Comparison of ENCODE assay signal across 16 cellular contexts in the genomic region with DNA sequence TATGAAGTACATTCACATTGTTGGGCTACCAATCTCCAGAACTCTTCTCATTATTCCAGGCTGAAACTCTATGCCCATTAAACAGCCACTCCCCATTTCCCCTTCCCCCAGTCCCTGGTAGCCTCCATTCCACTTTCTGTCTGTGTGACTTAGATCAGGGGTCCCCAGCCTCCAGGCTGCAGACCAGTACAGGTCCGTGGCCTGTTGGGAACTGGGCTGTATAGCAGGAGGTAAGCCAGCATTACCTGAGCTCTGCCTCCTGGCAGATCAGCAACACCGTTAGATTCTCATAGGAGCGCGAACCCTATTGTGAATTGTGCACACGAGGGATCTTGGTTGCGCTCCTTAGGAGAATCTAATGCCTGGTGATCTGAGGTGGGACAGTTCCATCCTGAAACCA. TPM values are rescaled to one million over a fixed set of nuclear protein-coding genes. Genes with fewer than 3 reads are reported as not detected.
DNase-seq lines count a peak whose midpoint lies in the region; ATAC-seq and TF ChIP-seq lines count a peak whose summit lies in the region.
"Had no signal": no experiment of that assay in that cellular context is flagged by ENCODE, and none has a peak within 500 bp of the region (broad histone marks: within the 10 kb centered on the region; RNA-seq: fewer than 3 reads in every experiment).

No MANE protein-coding gene starts in this region.

- peak; percentile 30 for DNase-seq in activated CD8-positive, alpha-beta memory T cell treated with anti-CD3 and anti-CD28 coated beads for 24 hours
- DNase-seq in activated CD8-positive, alpha-beta memory T cell treated with anti-CD3 and anti-CD28 coated beads, Interleukin-2, amount 50 U/mL, for 4 hours, result no peak
- DNase-seq in esophagus muscularis mucosa (ENCODE audit: extremely low spot score), result peak; percentile 55
- no peak for DNase-seq in neuronal stem cell (ENCODE audit: low spot score)
- DNase-seq in NCI-H345 treated with DMSO at 0.1 percent for 48 hours (lab: John Stamatoyannopoulos, UW; ENCODE audit: unreplicated experiment), result no peak
- no peak for DNase-seq in activated effector memory CD4-positive, alpha-beta T cell treated with Interleukin-2 at 50 U/mL for 16 hours
- DNase-seq: 8988T; AML-193; Caco-2; CD8-positive, alpha-beta memory T cell; GF-D8; HCEC 1CT; HFFc6 had no signal

- no peak overlapping the region for H4K91ac ChIP-seq in neuronal stem cell (ENCODE audit: low read depth, low read length, poor library complexity)

- intact Hi-C loops in esophagus muscularis mucosa (cut with DNase I), result no loop called here

- no peak overlapping the region for H2BK120ac ChIP-seq in neuronal stem cell (ENCODE audit: low read depth, low read length)

- no peak overlapping the region for H3K14ac ChIP-seq in neuronal stem cell (ENCODE audit: low read length)

- H3K4me2 ChIP-seq in neuronal stem cell (ENCODE audit: insufficient read depth, low read length, poor library complexity, severe bottlenecking), result no peak overlapping the region
- H3K4me2 ChIP-seq: BLaER1 had no signal

- no peak for TF ChIP-seq CTCF in esophagus muscularis mucosa (IDR thresholded peaks at IDR 0.05)

- no peak overlapping the region for H2AFZ ChIP-seq in neuronal stem cell (ENCODE audit: low read length)

- H4K8ac ChIP-seq in neuronal stem cell (ENCODE audit: low read depth, low read length), result no peak overlapping the region

- H3K9me3 ChIP-seq in esophagus muscularis mucosa (peaks cover 0 to 12% (median 4%) of the 10 kb centered on the region in 4 donors), neuronal stem cell (replicated peaks in 1 of 2; ENCODE audit: control insufficient read depth in 2 of 2, insufficient read depth in 1 of 2, low read depth in 1 of 2, low read length in 2 of 2) (peaks cover 0 to 11% of the 10 kb centered on the region in 2 donors)
- H3K9me3 ChIP-seq: Caco-2 had no signal

- peaks cover 3% of the 10 kb centered on the region for H3K79me1 ChIP-seq in neuronal stem cell (ENCODE audit: low read depth, low read length)

- no peak for TF ChIP-seq EP300 in esophagus muscularis mucosa (IDR thresholded peaks at IDR 0.05)

- no peak overlapping the region for H2AK5ac ChIP-seq in neuronal stem cell (ENCODE audit: low read depth, low read length)

- H3K4ac ChIP-seq in neuronal stem cell (ENCODE audit: low read length), result no peak overlapping the region

- no peak overlapping the region for H3K27ac ChIP-seq in esophagus muscularis mucosa (replicated peaks in 1 of 4)
- H3K27ac ChIP-seq in neuronal stem cell (replicated peaks; ENCODE audit: low read length), result no peak overlapping the region
- H3K27ac ChIP-seq: BLaER1 had no signal

- H2BK12ac ChIP-seq in neuronal stem cell (ENCODE audit: low read length), result no peak overlapping the region

- H3K36me3 ChIP-seq in esophagus muscularis mucosa (no peaks in the 10 kb centered on the region), neuronal stem cell (replicated peaks in 1 of 2; ENCODE audit: control insufficient read depth in 2 of 2, insufficient read depth in 2 of 2, low read length in 2 of 2) (peaks cover 0 to 3% of the 10 kb centered on the region in 2 donors)

- H2BK5ac ChIP-seq in neuronal stem cell (ENCODE audit: low read length), result peak overlapping the region; percentile 46

- no peak for TF ChIP-seq POLR2A in esophagus muscularis mucosa (IDR thresholded peaks at IDR 0.05; ENCODE audit: low read depth)

- no peak overlapping the region for H3K23ac ChIP-seq in neuronal stem cell (ENCODE audit: low read depth, low read length, poor library complexity)

- no CpG with 5 or more reads among the region's 6 CpGs for WGBS in esophagus muscularis mucosa
- WGBS in neuronal stem cell (ENCODE audit: extremely low coverage in 2 of 2, insufficient read length in 2 of 2, insufficient replicate concordance in 1 of 2), 2 donors, result no CpG with 5 or more reads among the region's 6 CpGs

- H2BK15ac ChIP-seq in neuronal stem cell (ENCODE audit: low read length), result no peak overlapping the region

- no peak overlapping the region for H3K9ac ChIP-seq in neuronal stem cell (ENCODE audit: low read depth, low read length, poor library complexity)
- H3K9ac ChIP-seq: BLaER1 had no signal

- no peak for ATAC-seq in GM18520 (IDR thresholded peaks at IDR 0.05; ENCODE audit: unreplicated experiment)
- ATAC-seq: HepG2 had no signal

- H3K4me1 ChIP-seq in esophagus muscularis mucosa (no peaks in the 10 kb centered on the region), neuronal stem cell (ENCODE audit: control insufficient read depth in 2 of 2, insufficient read depth in 1 of 2, low read depth in 1 of 2, low read length in 2 of 2) (no peaks in the 10 kb centered on the region)
- H3K4me1 ChIP-seq: Caco-2 had no signal

- H3K27me3 ChIP-seq in esophagus muscularis mucosa (no peaks in the 10 kb centered on the region), neuronal stem cell (ENCODE audit: control insufficient read depth in 3 of 3, insufficient read depth in 3 of 3, low read depth in 1 of 3, low read length in 3 of 3) (no peaks in the 10 kb centered on the region)
- H3K27me3 ChIP-seq: BLaER1 had no signal

- no peak overlapping the region for H3K18ac ChIP-seq in neuronal stem cell (ENCODE audit: low read length)

- H3K4me3 ChIP-seq in esophagus muscularis mucosa, result no peak overlapping the region
- no peak overlapping the region for H3K4me3 ChIP-seq in neuronal stem cell (ENCODE audit: low read length in 2 of 2)
- H3K4me3 ChIP-seq: BLaER1 had no signal

RNA-seq across cellular contexts. Expression of gene ZNF618, which starts 23.1 kb away (rescaled TPM):
- total RNA-seq in esophagus muscularis mucosa, result 1 to 10 TPM; 1.2 to 4.5 (median 2.6) TPM
- polyA plus RNA-seq in neuronal stem cell (2013, experiment 1 of 2), result 31.5 TPM
- 32.2 TPM for polyA plus RNA-seq in neuronal stem cell (2013, experiment 2 of 2)

Comparison
In these comparisons a context has a peak if more than half of its experiments do, and no peak if none do; other contexts are left out.
1. DNase-seq: peak in activated CD8-positive, alpha-beta memory T cell treated with anti-CD3 and anti-CD28 coated beads for 24 hours (single experiment) and esophagus muscularis mucosa (single experiment); none in activated CD8-positive, alpha-beta memory T cell treated with anti-CD3 and anti-CD28 coated beads, Interleukin-2, amount 50 U/mL, for 4 hours (single experiment), neuronal stem cell (single experiment), NCI-H345 treated with DMSO at 0.1 percent for 48 hours (single experiment) and activated effector memory CD4-positive, alpha-beta T cell treated with Interleukin-2 at 50 U/mL for 16 hours (single experiment).